In the genomic region with DNA sequence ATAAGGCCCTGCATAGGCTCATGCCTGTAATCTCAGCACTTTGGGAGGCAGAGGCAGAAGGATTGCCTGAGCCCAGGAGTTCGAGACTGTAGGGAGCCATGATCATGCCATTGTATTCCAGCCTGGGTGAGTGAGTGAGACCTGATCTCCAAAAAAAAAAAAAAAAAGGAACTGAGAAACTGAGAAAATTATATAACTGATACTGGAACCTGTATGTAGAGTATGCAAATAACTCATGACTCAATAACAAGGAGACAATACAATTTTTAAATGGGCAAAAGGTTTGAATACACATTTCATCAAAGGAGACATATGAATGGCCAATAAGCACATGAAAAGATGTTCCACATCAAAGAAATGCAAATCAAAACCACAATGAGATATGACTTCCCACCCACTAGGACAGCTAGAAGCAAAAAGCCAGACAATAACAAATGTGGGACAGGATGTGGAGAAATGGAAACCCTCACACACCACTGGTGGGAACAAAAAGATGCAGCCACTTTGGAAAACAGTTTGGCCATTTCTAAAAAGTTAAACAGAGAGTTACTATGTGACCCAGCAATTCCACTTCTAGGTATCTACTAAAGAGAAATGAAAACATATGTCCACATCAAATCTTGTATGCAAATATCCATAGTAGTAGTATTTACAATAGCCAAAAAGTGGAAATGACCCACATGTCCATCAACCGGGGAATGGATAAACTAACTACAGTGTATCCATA, we compare ENCODE assay signal across 8 cellular contexts.
DNase-seq lines count a peak whose midpoint lies in the region; ATAC-seq, FAIRE-seq and TF ChIP-seq lines count a peak whose summit lies in the region.

No MANE protein-coding gene starts in this region.

- DNase-seq in GM12892 (ENCODE audit: insufficient read length) (no peak), astrocyte (ENCODE audit: low read depth) (peak; percentile 75), DMS153 (lab: John Stamatoyannopoulos, UW) (no peak), vagina (ENCODE audit: extremely low spot score in 2 of 2) (no peak), AG20443 (ENCODE audit: low spot score) (no peak), Right ventricle myocardium inferior (ENCODE audit: missing footprints) (no peak)

- H3K36me3 ChIP-seq in astrocyte (ENCODE audit: insufficient read depth, low read length) (no peaks in the 10 kb centered on the region), vagina (no peaks in the 10 kb centered on the region)

- TF ChIP-seq CTCF in astrocyte (IDR thresholded peaks at IDR 0.05; ENCODE audit: insufficient read depth, low read depth, low read length) (no peak), vagina (IDR thresholded peaks at IDR 0.05) (no peak)

- TF ChIP-seq POLR2A in GM12892 (IDR thresholded peaks at IDR 0.05; ENCODE audit: low read depth, low read length) (peak; percentile 65), vagina (IDR thresholded peaks at IDR 0.05) (no peak)

- no peaks in the 10 kb centered on the region for H3K9me3 Mint-ChIP-seq in astrocyte (ENCODE audit: unreplicated experiment)

- H3K4me3 ChIP-seq in astrocyte (ENCODE audit: insufficient read depth, low read depth, low read length), result no peak overlapping the region
- no peak overlapping the region for H3K4me3 ChIP-seq in vagina

- peaks cover 3% of the 10 kb centered on the region for H3K27me3 Mint-ChIP-seq in astrocyte (ENCODE audit: low read depth, unreplicated experiment)

- H4K20me1 ChIP-seq in astrocyte (ENCODE audit: insufficient read depth, low read length), result peaks cover 9% of the 10 kb centered on the region

- H3K9me3 ChIP-seq in astrocyte (ENCODE audit: insufficient read depth, low read depth, low read length) (no peaks in the 10 kb centered on the region), vagina (no peaks in the 10 kb centered on the region)

- H3K4me1 ChIP-seq in astrocyte (ENCODE audit: insufficient read depth, low read length) (peaks cover 9% of the 10 kb centered on the region), vagina (peaks cover 4% of the 10 kb centered on the region)

- peak; percentile 60 for ATAC-seq in GM21423 (IDR thresholded peaks at IDR 0.05; ENCODE audit: unreplicated experiment)
- peak; percentile 70 for ATAC-seq in HG03520 (IDR thresholded peaks at IDR 0.05; ENCODE audit: unreplicated experiment)
- ATAC-seq in Right ventricle myocardium inferior, result no peak

- H2AFZ ChIP-seq in astrocyte (ENCODE audit: low read depth, low read length), result no peak overlapping the region

- intact Hi-C loops in vagina (cut with DNase I), result loop anchor here (10.0 kb wide), 1 partner anchor 1938 kb away; no protein-coding TSS in a partner anchor
- intact Hi-C loops in Right ventricle myocardium inferior (cut with DNase I), result no loop called here

- FAIRE-seq in GM12892 (lab: Jason Lieb, UNC) (peak; percentile 70), astrocyte (lab: Jason Lieb, UNC) (no peak)

- H3K79me2 ChIP-seq in astrocyte (ENCODE audit: insufficient read depth, low read length), result no peaks in the 10 kb centered on the region

- peaks cover 20% of the 10 kb centered on the region for H3K4me1 Mint-ChIP-seq in astrocyte (ENCODE audit: low read depth, unreplicated experiment)

- no peak overlapping the region for H3K4me3 Mint-ChIP-seq in astrocyte (ENCODE audit: unreplicated experiment)

- no peaks in the 10 kb centered on the region for H3K36me3 Mint-ChIP-seq in astrocyte (ENCODE audit: low read depth, unreplicated experiment)

- H3K4me2 ChIP-seq in astrocyte (ENCODE audit: low read length), result peak overlapping the region; percentile 17

- H3K27me3 ChIP-seq in astrocyte (ENCODE audit: insufficient read depth, low read length) (no peaks in the 10 kb centered on the region), vagina (no peaks in the 10 kb centered on the region)

- no peak overlapping the region for H3K27ac Mint-ChIP-seq in astrocyte (ENCODE audit: unreplicated experiment)

- no peak overlapping the region for H3K9ac ChIP-seq in astrocyte (ENCODE audit: low read length)

- no peak overlapping the region for H3K27ac ChIP-seq in astrocyte (ENCODE audit: low read depth, low read length)
- no peak overlapping the region for H3K27ac ChIP-seq in vagina
